Comparison of ENCODE assay signal across 19 cellular contexts in the genomic region with DNA sequence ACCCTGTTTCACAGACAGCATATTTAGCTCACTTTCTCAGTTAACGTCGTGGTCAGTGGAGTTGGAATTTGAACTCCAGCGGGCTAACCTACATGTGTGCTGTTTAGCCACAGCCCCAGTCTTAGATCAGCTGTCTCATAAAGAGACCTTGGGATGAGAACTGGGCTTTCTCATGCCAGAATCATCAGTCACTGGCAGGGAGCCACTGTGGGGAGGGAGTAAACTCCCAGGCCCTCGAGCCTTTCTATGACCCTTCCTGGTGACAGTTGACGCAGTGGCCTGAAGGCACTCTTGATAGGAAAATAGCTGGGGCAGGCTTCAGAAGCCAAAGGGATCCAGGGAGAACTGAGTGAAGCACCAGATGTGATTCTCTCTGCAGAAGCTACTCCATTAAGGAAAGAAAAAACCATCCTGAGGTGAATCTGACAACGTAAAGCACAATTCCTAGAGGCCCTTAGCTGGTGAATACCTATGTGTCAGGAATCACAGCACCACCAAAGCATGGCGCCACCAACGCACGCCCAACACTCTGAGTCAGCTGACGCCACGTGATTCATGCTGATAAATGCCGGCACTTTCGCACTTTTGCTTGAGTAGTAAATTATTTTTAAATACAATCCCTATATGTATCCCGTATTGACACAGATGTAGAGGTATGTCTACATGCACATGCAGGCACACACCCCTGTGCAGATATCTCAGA.
DNase-seq lines count a peak whose midpoint lies in the region; FAIRE-seq and TF ChIP-seq lines count a peak whose summit lies in the region.
"Had no signal": no experiment of that assay in that cellular context is flagged by ENCODE, and none has a peak within 500 bp of the region (broad histone marks: within the 10 kb centered on the region; RNA-seq: fewer than 3 reads in every experiment).

No MANE protein-coding gene starts in this region.

- POLR2A ChIA-PET in H1 (lab: Charles Lee; ENCODE audit: partially characterized antibody) = no interaction called here

- H3K4me3 ChIP-seq in H1 (ENCODE audit: extremely low read depth in 1 of 4, insufficient read depth in 2 of 4, low read depth in 3 of 4, low read length in 4 of 4) = no peak overlapping the region
- H3K4me3 ChIP-seq in smooth muscle cell = no peak overlapping the region
- H3K4me3 ChIP-seq: skin epidermis, uterus had no signal

- H4K91ac ChIP-seq in H1 (replicated peaks; ENCODE audit: insufficient read length, low read length) = no peak overlapping the region

- DNase-seq in ELF-1 (ENCODE audit: low read depth, low spot score) (peak; percentile 24), RCC 7860 (ENCODE audit: low spot score) (peak; percentile 81), H1 (ENCODE audit: low read depth in 1 of 2, low spot score in 2 of 2) (no peak), smooth muscle cell (lab: John Stamatoyannopoulos, UW; ENCODE audit: unreplicated experiment) (no peak), HUDEP-2 (lab: John Stamatoyannopoulos, UW; ENCODE audit: unreplicated experiment in 76 of 76) (no peak), SW 1271 (lab: John Stamatoyannopoulos, UW) (no peak), NCI-H2029 treated with DMSO at 0.1 percent for 48 hours (lab: John Stamatoyannopoulos, UW) (no peak)
- DNase-seq: activated CD4-positive, alpha-beta T cell treated with anti-CD3 and anti-CD28 coated beads, Interleukin-2, amount 10 ng/mL, durations not matched to agents 7 days and 5 days; activated T-cell treated with anti-CD3 and anti-CD28 coated beads, Interleukin-2, amount 50 U/mL, for 24 hours; CD4-positive, alpha-beta T cell; immature natural killer cell; mesenchymal stem cell; MM.1S; NCI-H2081; NCI-H748 treated with DMSO at 0.1 percent for 48 hours; stimulated activated naive CD8-positive, alpha-beta T cell treated with anti-CD3 and anti-CD28 coated beads, Interleukin-15, Interleukin-2, amounts not matched to agents 100 U/mL and 50 U/mL, for 24 hours; uterus had no signal

- H4K20me1 ChIP-seq in H1 (replicated peaks in 1 of 2; ENCODE audit: control insufficient read depth in 1 of 2, insufficient read depth in 2 of 2, low read length in 2 of 2) = no peaks in the 10 kb centered on the region
- no peaks in the 10 kb centered on the region for H4K20me1 ChIP-seq in smooth muscle cell (ENCODE audit: low read depth)

- H4K8ac ChIP-seq in H1 (ENCODE audit: extremely low read depth, insufficient read depth, low read length) = no peak overlapping the region

- no peak overlapping the region for H3K18ac ChIP-seq in H1 (ENCODE audit: extremely low read depth, low read length)

- CTCF ChIA-PET in H1 (lab: Charles Lee; ENCODE audit: partially characterized antibody) = interaction anchor here (0.6 to 1.3 kb wide), 3 partner anchors 18 to 62 kb away, joined by 3 read pairs; no protein-coding TSS in a partner anchor

- TF ChIP-seq CTCF in H1 (IDR thresholded peaks at IDR 0.05; ENCODE audit: control extremely low read depth in 1 of 3, insufficient read depth in 1 of 3, low read depth in 1 of 3, low read length in 3 of 3) (no peak), smooth muscle cell (IDR thresholded peaks at IDR 0.05; ENCODE audit: borderline replicate concordance, insufficient read depth, poor library complexity, severe bottlenecking) (no peak)

- no peaks in the 10 kb centered on the region for H3K79me1 ChIP-seq in H1 (ENCODE audit: low read depth, low read length)

- peaks cover 6 to 9% of the 10 kb centered on the region in 2 experiments; a peak in 3 of 4 replicates for H3K9me3 ChIP-seq in H1 (ENCODE audit: insufficient read depth in 2 of 2, low read depth in 1 of 2, low read length in 1 of 2)
- H3K9me3 ChIP-seq in smooth muscle cell (replicated peaks; ENCODE audit: low read depth) = no peaks in the 10 kb centered on the region
- H3K9me3 ChIP-seq: uterus had no signal

- TF ChIP-seq POLR2A in H1 (IDR thresholded peaks at IDR 0.05; ENCODE audit: control extremely low read depth in 1 of 2, low read depth in 2 of 2, low read length in 2 of 2) = no peak

- H2BK15ac ChIP-seq in H1 (ENCODE audit: low read length) = no peak overlapping the region

- no peak overlapping the region for H2AK5ac ChIP-seq in H1 (ENCODE audit: low read depth, low read length)

- no peak overlapping the region for H2BK5ac ChIP-seq in H1 (ENCODE audit: low read depth, low read length)

- peaks cover 1% of the 10 kb centered on the region; the same call in 1 of the 2 replicates for H3K23me2 ChIP-seq in H1 (ENCODE audit: low read depth, low read length)

- H3K9ac ChIP-seq in H1 (replicated peaks in 1 of 4; ENCODE audit: extremely low read depth in 1 of 4, low read depth in 3 of 4, low read length in 3 of 4) (no peak overlapping the region), smooth muscle cell (ENCODE audit: low read depth) (no peak overlapping the region)

- TF ChIP-seq RAD21 in H1 (IDR thresholded peaks at IDR 0.05 in 1 of 2, conservative IDR thresholded peaks at IDR 0.05 in 1 of 2; ENCODE audit: low read depth in 2 of 2, low read length in 2 of 2) = no peak

- no peak overlapping the region for H2BK12ac ChIP-seq in H1 (ENCODE audit: low read depth, low read length)

- no peak for TF ChIP-seq EP300 in H1 (IDR thresholded peaks at IDR 0.05; ENCODE audit: borderline replicate concordance in 1 of 2, low read depth in 2 of 2, low read length in 2 of 2)

- H2BK120ac ChIP-seq in H1 (replicated peaks; ENCODE audit: low read depth, low read length) = no peak overlapping the region

- H4K5ac ChIP-seq in H1 (ENCODE audit: insufficient read length, low read depth, low read length) = no peak overlapping the region

- H3K4ac ChIP-seq in H1 (replicated peaks; ENCODE audit: insufficient read length, low read depth, low read length) = no peak overlapping the region

- peak; percentile 62 for FAIRE-seq in RCC 7860 (lab: Jason Lieb, UNC)
- FAIRE-seq in H1 (lab: Jason Lieb, UNC) = no peak
- FAIRE-seq: GM18507 had no signal

- H3K4me2 ChIP-seq in H1 (ENCODE audit: insufficient read depth in 1 of 2, low read depth in 2 of 2, low read length in 2 of 2) = no peak overlapping the region
- H3K4me2 ChIP-seq in smooth muscle cell = peak overlapping the region; percentile 9

- H3K79me2 ChIP-seq in H1 (ENCODE audit: control insufficient read depth in 1 of 2, insufficient read depth in 2 of 2, low read length in 2 of 2) = no peaks in the 10 kb centered on the region
- H3K79me2 ChIP-seq in smooth muscle cell (ENCODE audit: low read depth) = no peaks in the 10 kb centered on the region

- H3K23ac ChIP-seq in H1 (ENCODE audit: insufficient read length) = no peak overlapping the region

- H2AFZ ChIP-seq in H1 (ENCODE audit: low read length) (peak overlapping the region; percentile 44; the same call in 1 of the 2 replicates), smooth muscle cell (ENCODE audit: low read depth) (no peak overlapping the region)

- H3K56ac ChIP-seq in H1 (replicated peaks; ENCODE audit: insufficient read length, low read depth, low read length) = no peak overlapping the region

- H2BK20ac ChIP-seq in H1 (ENCODE audit: low read length) = no peak overlapping the region

- H3K27me3 ChIP-seq in H1 (replicated peaks in 1 of 4; ENCODE audit: control insufficient read depth in 3 of 4, extremely low read depth in 1 of 4, insufficient read depth in 3 of 4, low read length in 3 of 4) (no peaks in the 10 kb centered on the region), smooth muscle cell (ENCODE audit: low read depth) (no peaks in the 10 kb centered on the region)
- H3K27me3 ChIP-seq: uterus had no signal

- no peaks in the 10 kb centered on the region for H3K4me1 ChIP-seq in H1 (replicated peaks in 1 of 4; ENCODE audit: control insufficient read depth in 3 of 4, insufficient read depth in 4 of 4, low read length in 3 of 4)
- no peaks in the 10 kb centered on the region for H3K4me1 ChIP-seq in smooth muscle cell (ENCODE audit: low read depth)
- H3K4me1 ChIP-seq: uterus had no signal

- no peaks in the 10 kb centered on the region for H3F3A ChIP-seq in smooth muscle cell (ENCODE audit: low read depth)

- WGBS in H1 (ENCODE audit: extremely low coverage in 1 of 2, insufficient coverage in 1 of 2, insufficient read length in 1 of 2, insufficient replicate concordance in 2 of 2, low coverage in 1 of 2, low lambda C conversion rate in 2 of 2, missing lambda C conversion rate in 1 of 2), 2 experiments = 94% methylated on average over 14 of the region's 14 CpGs; no CpG with 5 or more reads in 1 of the 2 experiments
- WGBS in smooth muscle cell (ENCODE audit: low lambda C conversion rate) = 58% methylated on average over 14 of the region's 14 CpGs

- H3K14ac ChIP-seq in H1 (ENCODE audit: insufficient read length) = no peak overlapping the region

- no peaks in the 10 kb centered on the region for H3K36me3 ChIP-seq in H1 (ENCODE audit: control insufficient read depth in 2 of 4, insufficient read depth in 4 of 4, low read length in 3 of 4)
- H3K36me3 ChIP-seq in smooth muscle cell (ENCODE audit: low read depth) = no peaks in the 10 kb centered on the region
- H3K36me3 ChIP-seq: uterus had no signal

- H3K27ac ChIP-seq in H1 (ENCODE audit: low read depth, low read length) (no peak overlapping the region), smooth muscle cell (ENCODE audit: low read depth) (peak overlapping the region; percentile 59)
- H3K27ac ChIP-seq: skin epidermis, uterus had no signal

TF ChIP-seq in H1, 55 proteins besides CTCF, POLR2A, EP300 and RAD21 (continues in another document):
- TF ChIP-seq BRCA1 (IDR thresholded peaks at IDR 0.05; ENCODE audit: low read depth, low read length) (no peak), USF2 (IDR thresholded peaks at IDR 0.05; ENCODE audit: low read length) (no peak), KDM5A (IDR thresholded peaks at IDR 0.05; ENCODE audit: low read length) (no peak), TAF1 (IDR thresholded peaks at IDR 0.05; ENCODE audit: low read depth, low read length) (no peak), POLR2AphosphoS5 (IDR thresholded peaks at IDR 0.05; ENCODE audit: low read depth, low read length) (no peak), MAFK (IDR thresholded peaks at IDR 0.05; ENCODE audit: low read depth, low read length) (no peak), SIN3A (conservative IDR thresholded peaks at IDR 0.05 in 1 of 2, IDR thresholded peaks at IDR 0.05 in 1 of 2; ENCODE audit: low read depth in 1 of 2, low read length in 2 of 2) (no peak), BACH1 (IDR thresholded peaks at IDR 0.05; ENCODE audit: low read length) (no peak), HDAC2 (IDR thresholded peaks at IDR 0.05; ENCODE audit: borderline replicate concordance in 1 of 2, low read depth in 2 of 2, low read length in 2 of 2) (no peak), JUN (IDR thresholded peaks at IDR 0.05; ENCODE audit: low read depth, low read length) (no peak), CTBP2 (IDR thresholded peaks at IDR 0.05; ENCODE audit: borderline replicate concordance, insufficient read depth, insufficient read length, low read length) (no peak)

Comparison
In these comparisons a context has a peak if more than half of its experiments do, and no peak if none do; other contexts are left out.
1. DNase-seq: peak in ELF-1 (single experiment) and RCC 7860 (single experiment); none in H1 (0 of 2), smooth muscle cell (single experiment), HUDEP-2 (0 of 76), SW 1271 (0 of 2) and NCI-H2029 treated with DMSO at 0.1 percent for 48 hours (single experiment).